ENCODE assay signal across 16 cellular contexts in genomic region chr15:70761046-70761445, GRCh38. TPM values are rescaled to one million over a fixed set of nuclear protein-coding genes. Genes with fewer than 3 reads are reported as not detected.
DNase-seq lines count a peak whose midpoint lies in the region; ATAC-seq and TF ChIP-seq lines count a peak whose summit lies in the region.
"Had no signal": no experiment of that assay in that cellular context is flagged by ENCODE, and none has a peak within 500 bp of the region (broad histone marks: within the 10 kb centered on the region; RNA-seq: fewer than 3 reads in every experiment).

No MANE protein-coding gene starts in this region.

- peaks cover 65% of the 10 kb centered on the region for H3K79me2 ChIP-seq in hepatocyte
- H3K79me2 ChIP-seq in H9 (ENCODE audit: insufficient read depth, low read length): no peaks in the 10 kb centered on the region

- H3K36me3 Mint-ChIP-seq in H9 (ENCODE audit: insufficient read depth in 1 of 3, low read depth in 3 of 3): no peaks in the 10 kb centered on the region

- no peak overlapping the region for H3T11ph ChIP-seq in H9 (ENCODE audit: low read length)

- H2BK20ac ChIP-seq in H9 (ENCODE audit: low read depth, low read length, poor library complexity, severe bottlenecking): no peak overlapping the region

- DNase-seq in cardiac muscle cell (ENCODE audit: low read depth in 1 of 2, low spot score in 1 of 2): no peak
- no peak for DNase-seq in left cardiac atrium
- DNase-seq in adipocyte (ENCODE audit: low read depth): peak; percentile 40
- DNase-seq in hepatocyte (ENCODE audit: low spot score): no peak
- no peak for DNase-seq in suprapubic skin (ENCODE audit: low spot score in 2 of 2)
- DNase-seq in H9: no peak
- DNase-seq in COR-L47 (lab: John Stamatoyannopoulos, UW): no peak
- DNase-seq: activated CD4-positive, alpha-beta T cell treated with anti-CD3 and anti-CD28 coated beads, Interleukin-2, amount 50 U/mL, for 48 hours; DMS 273 treated with DMSO at 0.1 percent for 48 hours; NCI-H748 treated with DMSO at 0.1 percent for 48 hours; nucleus accumbens; transverse colon had no signal

- no peak overlapping the region for H2BK15ac ChIP-seq in H9 (ENCODE audit: low read depth, low read length)

- no peaks in the 10 kb centered on the region for H3K27me3 Mint-ChIP-seq in H9 (ENCODE audit: low read depth)

- H3K27ac Mint-ChIP-seq in H9: no peak overlapping the region
- H3K27ac Mint-ChIP-seq: activated T-helper 17 cell treated with anti-CD3 and anti-CD28 coated beads, Interleukin-2, amount 50 U/mL, for 72 hours had no signal

- no peak overlapping the region for H2BK12ac ChIP-seq in H9 (ENCODE audit: insufficient read length, low read depth, low read length)

- no peak overlapping the region for H2AK5ac ChIP-seq in H9 (ENCODE audit: insufficient read length, low read length)

- H3K18ac ChIP-seq in H9 (ENCODE audit: insufficient read length, low read depth, low read length): no peak overlapping the region

- no peak overlapping the region for H4K8ac ChIP-seq in H9 (replicated peaks; ENCODE audit: insufficient read length, low read depth, low read length)

- H3K4me2 ChIP-seq in hepatocyte (peak overlapping the region; percentile 76), H9 (ENCODE audit: insufficient read depth, insufficient read length, low read length) (no peak overlapping the region)

- no peak overlapping the region for H3K4ac ChIP-seq in H9 (ENCODE audit: low read depth, low read length)

- peaks cover 64% of the 10 kb centered on the region for H3K4me1 ChIP-seq in cardiac muscle cell (ENCODE audit: low read depth)
- peaks cover 60% of the 10 kb centered on the region for H3K4me1 ChIP-seq in adipocyte (ENCODE audit: control insufficient read depth, insufficient read depth, low read length)
- peaks cover 6% of the 10 kb centered on the region for H3K4me1 ChIP-seq in hepatocyte (ENCODE audit: insufficient read depth)
- peaks cover 39% of the 10 kb centered on the region for H3K4me1 ChIP-seq in suprapubic skin
- no peaks in the 10 kb centered on the region for H3K4me1 ChIP-seq in H9 (ENCODE audit: insufficient read depth, low read length)

- no peaks in the 10 kb centered on the region for H3K9me2 ChIP-seq in hepatocyte (replicated peaks; ENCODE audit: insufficient read depth)

- H2BK120ac ChIP-seq in H9 (ENCODE audit: low read depth, low read length, poor library complexity, severe bottlenecking): no peak overlapping the region

- H3K4me3 Mint-ChIP-seq in H9: peak overlapping the region in 1 of 2 experiments; percentile 50; a peak in 1 of 5 replicates
- H3K4me3 Mint-ChIP-seq: activated T-helper 17 cell treated with anti-CD3 and anti-CD28 coated beads, Interleukin-2, amount 50 U/mL, for 72 hours had no signal

- H3K27me3 ChIP-seq in cardiac muscle cell (no peaks in the 10 kb centered on the region), adipocyte (replicated peaks; ENCODE audit: control insufficient read depth, insufficient read depth, low read length) (no peaks in the 10 kb centered on the region), hepatocyte (no peaks in the 10 kb centered on the region), suprapubic skin (no peaks in the 10 kb centered on the region), H9 (ENCODE audit: insufficient read depth, low read length) (no peaks in the 10 kb centered on the region)

- no peak for ATAC-seq in left cardiac atrium
- ATAC-seq in HG02610 (IDR thresholded peaks at IDR 0.05; ENCODE audit: unreplicated experiment): no peak
- ATAC-seq: activated T-helper 17 cell treated with anti-CD3 and anti-CD28 coated beads, Interleukin-2, amount 50 U/mL, for 72 hours; K562 had no signal

- no peak overlapping the region for H3K23ac ChIP-seq in H9 (ENCODE audit: insufficient read length, low read depth, low read length)

- TF ChIP-seq EP300 in suprapubic skin (IDR thresholded peaks at IDR 0.05): no peak

- no peaks in the 10 kb centered on the region for H3K79me1 ChIP-seq in H9 (ENCODE audit: insufficient read depth, low read depth, low read length, poor library complexity, severe bottlenecking)

- no peak overlapping the region for H4K5ac ChIP-seq in H9 (ENCODE audit: insufficient read length, low read depth, low read length)

- WGBS in hepatocyte (ENCODE audit: low lambda C conversion rate, missing lambda C conversion rate): 54% methylated on average over 2 of the region's 2 CpGs
- 53% methylated on average over 2 of the region's 2 CpGs for WGBS in suprapubic skin
- no CpG with 5 or more reads among the region's 2 CpGs for WGBS in H9 (ENCODE audit: extremely low coverage, insufficient read length, low lambda C conversion rate)

- no peaks in the 10 kb centered on the region for H4K20me1 ChIP-seq in hepatocyte (ENCODE audit: insufficient read depth, poor library complexity, severe bottlenecking)
- no peaks in the 10 kb centered on the region for H4K20me1 ChIP-seq in H9 (ENCODE audit: control insufficient read depth, insufficient read depth, insufficient read length)

- no peaks in the 10 kb centered on the region for H3K23me2 ChIP-seq in H9 (ENCODE audit: insufficient read length, low read depth, low read length, poor library complexity, severe bottlenecking)

- peak overlapping the region; percentile 83 for H3K4me3 ChIP-seq in cardiac muscle cell
- H3K4me3 ChIP-seq in adipocyte (ENCODE audit: low read length): peak overlapping the region; percentile 96
- peak overlapping the region; percentile 67 for H3K4me3 ChIP-seq in hepatocyte
- peak overlapping the region; percentile 97 for H3K4me3 ChIP-seq in suprapubic skin
- H3K4me3 ChIP-seq: K562, lung had no signal

- H3K56ac ChIP-seq in H9 (ENCODE audit: insufficient read length, low read depth, low read length): no peak overlapping the region

- no peak overlapping the region for H3K14ac ChIP-seq in H9 (ENCODE audit: insufficient read depth, low read length)

- H3K9me3 Mint-ChIP-seq in H9: no peaks in the 10 kb centered on the region

- no peak overlapping the region for H2BK5ac ChIP-seq in H9 (ENCODE audit: insufficient read length, low read length)

- H3K9ac ChIP-seq in adipocyte (ENCODE audit: low read length): peak overlapping the region; percentile 94
- H3K9ac ChIP-seq in H9 (ENCODE audit: extremely low read depth, insufficient read length, low read length): no peak overlapping the region

- H3K9me3 ChIP-seq in cardiac muscle cell (ENCODE audit: low read depth) (no peaks in the 10 kb centered on the region), adipocyte (ENCODE audit: control insufficient read depth, low read length) (no peaks in the 10 kb centered on the region), hepatocyte (ENCODE audit: low read depth) (no peaks in the 10 kb centered on the region), suprapubic skin (no peaks in the 10 kb centered on the region), H9 (ENCODE audit: control insufficient read depth, low read depth, low read length) (no peaks in the 10 kb centered on the region)
- H3K9me3 ChIP-seq: transverse colon had no signal

- H2AFZ ChIP-seq in hepatocyte (no peak overlapping the region), H9 (ENCODE audit: low read length) (no peak overlapping the region)

- H3K4me1 Mint-ChIP-seq in H9: peaks cover 39 to 43% of the 10 kb centered on the region in 2 experiments

- intact Hi-C loops in left cardiac atrium (cut with DNase I): loop anchor here in 1 of 2 donors (10.0 kb wide), 1 partner anchor 66 kb away; no protein-coding TSS in a partner anchor

- H3K36me3 ChIP-seq in cardiac muscle cell (no peaks in the 10 kb centered on the region), adipocyte (ENCODE audit: control insufficient read depth, insufficient read depth, low read length, severe bottlenecking) (peaks cover 10% of the 10 kb centered on the region), hepatocyte (replicated peaks; ENCODE audit: insufficient read depth, low read depth) (no peaks in the 10 kb centered on the region), suprapubic skin (no peaks in the 10 kb centered on the region)
- H3K36me3 ChIP-seq: transverse colon had no signal

- H4K91ac ChIP-seq in H9 (ENCODE audit: insufficient read length, low read depth, low read length): no peak overlapping the region

- TF ChIP-seq POLR2A in suprapubic skin (IDR thresholded peaks at IDR 0.05): no peak

- TF ChIP-seq CTCF in cardiac muscle cell (IDR thresholded peaks at IDR 0.05; ENCODE audit: low read depth, low read length): no peak
- TF ChIP-seq CTCF in hepatocyte (IDR thresholded peaks at IDR 0.05; ENCODE audit: poor library complexity): no peak
- no peak for TF ChIP-seq CTCF in suprapubic skin (IDR thresholded peaks at IDR 0.05)
- no peak for TF ChIP-seq CTCF in H9 (conservative IDR thresholded peaks at IDR 0.05)

- no peak overlapping the region for H3K27ac ChIP-seq in cardiac muscle cell
- peak overlapping the region; percentile 93 for H3K27ac ChIP-seq in hepatocyte
- no peak overlapping the region for H3K27ac ChIP-seq in suprapubic skin
- no peak overlapping the region for H3K27ac ChIP-seq in H9 (ENCODE audit: insufficient read length, low read depth, low read length)

RNA-seq across cellular contexts. Expression of gene UACA, which starts 2.3 kb away (rescaled TPM):
- 58.7 and 127 TPM in 2 replicates for total RNA-seq in cardiac muscle cell
- 155 and 297 TPM in 2 replicates for polyA plus RNA-seq in cardiac muscle cell
- total RNA-seq in left cardiac atrium: 10 to 100 TPM; 28.2 to 37.6 TPM
- 46.4 and 46.7 TPM in 2 replicates for total RNA-seq in hepatocyte
- 45.4 and 58.7 TPM in 2 replicates for polyA plus RNA-seq in hepatocyte
- 10 to 100 TPM; 23.4 to 97.8 (median 27.2) TPM for total RNA-seq in suprapubic skin
- total RNA-seq in H9 (2021): 36.1 and 38.0 TPM in 2 replicates
